In the genomic region with DNA sequence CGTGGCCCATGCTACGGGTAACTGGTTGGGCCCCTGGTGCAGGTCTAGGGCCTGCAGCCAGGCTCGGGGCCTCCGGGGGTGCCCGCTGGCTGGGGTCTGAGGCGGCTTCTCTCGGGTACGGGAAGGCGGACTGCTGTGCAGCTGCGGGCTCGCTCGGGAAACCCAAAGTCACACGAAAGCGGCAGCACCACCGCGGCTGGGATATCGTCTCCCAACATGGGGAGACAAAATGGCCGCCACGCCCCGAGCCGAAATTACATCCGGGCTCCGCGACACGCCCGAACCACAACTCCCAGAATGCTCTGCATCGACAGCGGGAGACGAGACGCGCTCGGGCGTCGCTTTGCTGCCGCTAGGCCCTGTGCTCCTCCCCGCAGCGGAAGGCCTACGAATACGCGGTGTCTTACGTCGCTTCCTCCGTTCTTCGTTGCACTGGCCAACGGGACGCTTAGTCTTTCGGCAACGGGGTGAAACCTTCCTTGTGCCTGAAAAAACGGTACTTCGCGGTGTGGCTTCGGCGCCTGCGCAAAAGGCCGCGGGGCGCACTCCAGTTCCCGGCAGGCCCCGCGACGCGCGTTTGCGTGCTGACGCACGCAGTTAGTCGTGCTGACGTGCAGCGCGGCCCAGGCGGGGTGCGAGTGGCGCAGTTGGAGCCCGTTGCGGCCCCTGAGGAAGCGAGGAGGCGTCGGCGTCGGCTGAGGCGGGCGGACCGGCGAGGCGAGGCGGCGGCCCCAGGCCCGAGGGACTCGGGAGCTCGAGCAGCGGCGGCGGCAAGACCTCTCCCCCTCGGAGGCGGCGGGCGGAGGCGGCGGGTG, we compare ENCODE assay signal across 8 cellular contexts. TPM values are rescaled to one million over a fixed set of nuclear protein-coding genes. Genes with fewer than 3 reads are reported as not detected.
DNase-seq lines count a peak whose midpoint lies in the region; ATAC-seq and TF ChIP-seq lines count a peak whose summit lies in the region.

A gene (plus strand): TSS at position 604 of the 815 bp plus-strand sequence. CDS start 3,727 bp downstream, outside the sequence.

- TF ChIP-seq CTCF in HFF-Myc (IDR thresholded peaks at IDR 0.05; ENCODE audit: low read depth, low read length, missing control alignments) (no peak), foreskin keratinocyte (conservative IDR thresholded peaks at IDR 0.05) (no peak), neural progenitor cell (IDR thresholded peaks at IDR 0.05) (no peak)

- peaks cover 14% of the 10 kb centered on the region for H3K27me3 Mint-ChIP-seq in neural progenitor cell (ENCODE audit: insufficient read depth, low read depth)

- H3F3A ChIP-seq in neural progenitor cell (ENCODE audit: low read depth): peaks cover 33% of the 10 kb centered on the region

- peaks cover 39% of the 10 kb centered on the region for H3K4me1 Mint-ChIP-seq in neural progenitor cell

- H3K9me3 Mint-ChIP-seq in neural progenitor cell: no peaks in the 10 kb centered on the region

- ATAC-seq in foreskin keratinocyte: peak; percentile 88

- H3K4me1 ChIP-seq in SJSA1 (replicated peaks): peaks cover 17% of the 10 kb centered on the region
- H3K4me1 ChIP-seq in foreskin keratinocyte: peaks cover 6% of the 10 kb centered on the region
- peaks cover 23% of the 10 kb centered on the region for H3K4me1 ChIP-seq in neural progenitor cell
- peaks cover 36% of the 10 kb centered on the region for H3K4me1 ChIP-seq in stomach smooth muscle (ENCODE audit: control insufficient read depth, insufficient read depth, low read length)

- peaks cover 65% of the 10 kb centered on the region for H3K79me2 ChIP-seq in neural progenitor cell (ENCODE audit: low read depth)

- peak within 1 kb of the TSS; percentile 94 for H3K4me3 Mint-ChIP-seq in neural progenitor cell

- DNase-seq in GM04503 (ENCODE audit: low read depth): peak; percentile 77
- peak; percentile 82 for DNase-seq in HFF-Myc (ENCODE audit: extremely low read depth, low read depth)
- DNase-seq in MV-4-11 (lab: John Stamatoyannopoulos, UW): peak; percentile 95
- peak; percentile 95 to 99 for DNase-seq in SJSA1 (ENCODE audit: low read depth in 1 of 2, low spot score in 2 of 2)
- DNase-seq in activated naive CD4-positive, alpha-beta T cell (lab: John Stamatoyannopoulos, UW): peak; percentile 91 to 97 (median 94)
- DNase-seq in foreskin keratinocyte: peak; percentile 92 to 95
- DNase-seq in neural progenitor cell (ENCODE audit: low spot score): peak; percentile 98

- peak within 1 kb of the TSS; percentile 99 for H3K27ac Mint-ChIP-seq in neural progenitor cell

- H3K4me3 ChIP-seq in HFF-Myc (replicated peaks; ENCODE audit: low read depth, low read length): peak within 1 kb of the TSS; percentile 91
- H3K4me3 ChIP-seq in SJSA1: peak within 1 kb of the TSS; percentile 95
- peak within 1 kb of the TSS; percentile 71 for H3K4me3 ChIP-seq in neural progenitor cell
- peak within 1 kb of the TSS; percentile 94 to 95 for H3K4me3 ChIP-seq in stomach smooth muscle (ENCODE audit: low read length in 2 of 2)

- H2AFZ ChIP-seq in neural progenitor cell (replicated peaks): peak within 1 kb of the TSS; percentile 92

- H3K36me3 ChIP-seq in SJSA1: peaks cover 55% of the 10 kb centered on the region
- H3K36me3 ChIP-seq in neural progenitor cell: no peaks in the 10 kb centered on the region
- peaks cover 3 to 4% of the 10 kb centered on the region in 2 donors for H3K36me3 ChIP-seq in stomach smooth muscle (ENCODE audit: control insufficient read depth in 2 of 2, insufficient read depth in 2 of 2, low read length in 2 of 2)

- peaks cover 29% of the 10 kb centered on the region for H3K36me3 Mint-ChIP-seq in neural progenitor cell

- peaks cover 44% of the 10 kb centered on the region for H4K20me1 ChIP-seq in neural progenitor cell (ENCODE audit: low read depth)

- H3K27me3 ChIP-seq in SJSA1 (replicated peaks) (no peaks in the 10 kb centered on the region), foreskin keratinocyte (no peaks in the 10 kb centered on the region), neural progenitor cell (no peaks in the 10 kb centered on the region), stomach smooth muscle (ENCODE audit: control insufficient read depth in 1 of 2, insufficient read depth in 2 of 2, low read length in 2 of 2) (no peaks in the 10 kb centered on the region)

- H3K9me3 ChIP-seq in SJSA1 (replicated peaks) (no peaks in the 10 kb centered on the region; the same call in 1 of the 2 replicates), neural progenitor cell (ENCODE audit: low read depth) (no peaks in the 10 kb centered on the region), stomach smooth muscle (ENCODE audit: control insufficient read depth in 2 of 2, low read length in 2 of 2) (no peaks in the 10 kb centered on the region)

- peak within 1 kb of the TSS; percentile 83 for H3K4me2 ChIP-seq in neural progenitor cell

- H3K9ac ChIP-seq in neural progenitor cell (peak within 1 kb of the TSS; percentile 90), stomach smooth muscle (ENCODE audit: low read length in 2 of 2) (peak within 1 kb of the TSS; percentile 97 to 99)

- peak within 1 kb of the TSS; percentile 99 for H3K27ac ChIP-seq in SJSA1
- H3K27ac ChIP-seq in foreskin keratinocyte: peak within 1 kb of the TSS; percentile 97
- peak within 1 kb of the TSS; percentile 97 for H3K27ac ChIP-seq in neural progenitor cell
- H3K27ac ChIP-seq in stomach smooth muscle (ENCODE audit: low read length): peak within 1 kb of the TSS; percentile 98

RNA-seq across cellular contexts. Expression of the gene that starts here (rescaled TPM):
- total RNA-seq in SJSA1 (2014; rRNA removed; shearing (Covaris generic)): 45.0 and 49.1 TPM in 2 replicates
- total RNA-seq in foreskin keratinocyte: 149 and 160 TPM in 2 replicates
- 294 and 299 TPM in 2 replicates for polyA plus RNA-seq in foreskin keratinocyte
- total RNA-seq in neural progenitor cell (ENCODE audit: low replicate concordance): 82.3 and 119 TPM in 2 replicates

Comparison
In these comparisons a context has a peak if more than half of its experiments do, and no peak if none do; other contexts are left out.
1. Peak in every context shown above with its lines: DNase-seq, ATAC-seq, H3K4me3 ChIP-seq and H3K27ac ChIP-seq.